20 cellular contexts compared by ENCODE assay signal in the genomic region with DNA sequence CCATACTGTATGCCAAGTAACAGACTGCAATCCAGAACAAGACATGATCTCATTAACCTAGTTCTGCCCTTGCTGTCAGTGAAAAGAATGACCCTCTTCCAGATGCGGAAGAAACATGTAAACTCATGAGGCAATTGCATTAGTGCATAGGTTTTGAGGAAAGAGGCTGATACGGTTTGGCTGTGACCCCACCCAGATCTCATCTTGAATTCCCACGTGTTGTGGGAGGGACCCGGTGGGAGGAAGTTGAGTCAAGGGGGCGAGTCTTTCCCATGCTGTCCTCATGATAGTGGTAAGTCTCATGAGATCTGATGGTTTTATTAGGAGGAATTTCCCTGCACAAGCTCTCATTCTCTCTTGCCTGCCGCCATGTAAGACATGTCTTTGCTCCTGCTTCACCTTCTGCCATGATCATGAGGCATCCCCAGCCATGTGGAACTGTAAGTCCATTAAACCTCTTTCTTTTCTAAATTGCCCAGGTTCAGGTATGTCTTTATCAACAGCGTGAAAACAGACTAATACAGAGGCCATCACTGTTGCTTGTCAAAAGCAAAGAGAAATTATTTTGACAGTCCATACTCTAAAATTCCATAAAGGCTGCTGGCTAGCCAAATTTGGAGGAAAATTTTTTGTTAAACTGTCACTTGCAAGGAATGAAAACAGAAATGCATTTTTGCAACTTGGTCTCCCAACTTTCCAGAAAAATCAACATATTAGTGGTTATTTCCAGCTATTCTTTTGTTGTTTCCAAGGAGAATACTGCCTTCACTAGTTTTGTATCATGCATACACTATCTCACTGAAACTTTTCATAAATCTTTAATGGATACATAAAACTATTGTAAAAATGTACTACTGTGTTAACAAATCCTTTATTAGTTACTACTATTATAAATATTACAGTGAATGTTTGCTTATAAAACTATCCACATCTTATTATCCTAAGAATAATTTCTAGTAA.
"Had no signal": no experiment of that assay in that cellular context is flagged by ENCODE, and none has a peak within 500 bp of the region (broad histone marks: within the 10 kb centered on the region; RNA-seq: fewer than 3 reads in every experiment).

No MANE protein-coding gene starts in this region.

- H3K4me3 ChIP-seq: colonic mucosa, hepatocyte, mucosa of descending colon, pancreas, right lobe of liver, suprapubic skin, transverse colon had no signal

- DNase-seq: activated CD4-positive, alpha-beta T cell treated with anti-CD3 and anti-CD28 coated beads, Interleukin-2, amount 50 U/mL, for 48 hours; activated gamma-delta T cell treated with Interleukin-2 at 50 U/mL for 16 hours; activated naive CD8-positive, alpha-beta T cell treated with anti-CD3 and anti-CD28 coated beads for 36 hours; anterior cingulate cortex; caudate nucleus; colonic mucosa; endodermal cell; mesenchymal stem cell; mucosa of descending colon; naive B cell; pancreas; right lobe of liver; small intestine; stimulated activated CD4-positive, alpha-beta T cell treated with anti-CD3 and anti-CD28 coated beads, Interleukin-15, amount 100 ng/mL, for 24 hours; stimulated activated CD4-positive, alpha-beta T cell treated with anti-CD3 and anti-CD28 coated beads, Interleukin-2, amount 100 ng/mL, for 48 hours; stimulated activated naive CD8-positive, alpha-beta T cell treated with anti-CD3 and anti-CD28 coated beads, Interleukin-15, amount 100 ng/mL, for 72 hours; T-cell; transverse colon had no signal
